In the genomic region with DNA sequence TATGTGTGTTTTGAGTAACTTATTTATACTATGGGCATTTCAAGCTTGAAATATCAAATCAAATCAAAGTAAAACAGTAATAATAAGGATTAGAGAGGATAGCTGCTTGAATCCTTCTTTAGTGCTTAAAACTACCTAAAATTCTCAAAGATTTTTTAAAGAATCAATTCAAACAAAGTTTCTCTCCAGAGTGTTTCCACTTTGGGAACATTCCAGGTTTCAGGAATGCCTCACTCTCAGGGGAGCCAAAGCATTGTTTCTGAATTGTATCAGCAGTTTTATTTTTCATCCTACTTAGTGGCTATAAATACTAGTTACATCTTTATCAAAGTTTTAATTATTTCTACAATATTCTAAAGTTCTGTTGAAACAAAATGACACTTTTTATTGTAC, we compare ENCODE assay signal across 10 cellular contexts. TPM values are rescaled to one million over a fixed set of nuclear protein-coding genes. Genes with fewer than 3 reads are reported as not detected.
DNase-seq lines count a peak whose midpoint lies in the region; ATAC-seq and TF ChIP-seq lines count a peak whose summit lies in the region.
"Had no signal": no experiment of that assay in that cellular context is flagged by ENCODE, and none has a peak within 500 bp of the region (broad histone marks: within the 10 kb centered on the region; RNA-seq: fewer than 3 reads in every experiment).

No MANE protein-coding gene starts in this region.

- no peak overlapping the region for H3K27ac Mint-ChIP-seq in HFFc6
- H3K27ac Mint-ChIP-seq: CD4-positive, CD25-positive, alpha-beta regulatory T cell had no signal

- no peaks in the 10 kb centered on the region; the same call in 1 of the 2 replicates for H3K27me3 Mint-ChIP-seq in HFFc6 (ENCODE audit: insufficient read depth)
- H3K27me3 Mint-ChIP-seq: CD4-positive, CD25-positive, alpha-beta regulatory T cell had no signal

- no peak overlapping the region for H3K9ac ChIP-seq in rectal smooth muscle tissue (ENCODE audit: low read length)

- no peaks in the 10 kb centered on the region for H3K36me3 Mint-ChIP-seq in HFFc6 (ENCODE audit: low read depth)
- H3K36me3 Mint-ChIP-seq: CD4-positive, CD25-positive, alpha-beta regulatory T cell had no signal

- intact Hi-C loops in left cardiac atrium (cut with DNase I): no loop called here

- peak; percentile 43 to 50 for ATAC-seq in left cardiac atrium
- no peak for ATAC-seq in HG03025 (IDR thresholded peaks at IDR 0.05; ENCODE audit: low FRiP score, unreplicated experiment)

- H3K4me3 ChIP-seq in AG09309 (ENCODE audit: control insufficient read depth, low read depth, low read length) (peak overlapping the region; percentile 52), astrocyte of the spinal cord (ENCODE audit: low read depth, low read length) (peak overlapping the region; percentile 63), rectal smooth muscle tissue (ENCODE audit: low read length) (peak overlapping the region; percentile 59)

- no peak overlapping the region for H3K27ac ChIP-seq in rectal smooth muscle tissue (ENCODE audit: low read depth, low read length)

- H3K27me3 ChIP-seq in rectal smooth muscle tissue (ENCODE audit: control insufficient read depth, insufficient read depth, low read length): no peaks in the 10 kb centered on the region

- H3K4me3 Mint-ChIP-seq in HFFc6: no peak overlapping the region
- H3K4me3 Mint-ChIP-seq: CD4-positive, CD25-positive, alpha-beta regulatory T cell had no signal

- H3K36me3 ChIP-seq in rectal smooth muscle tissue (ENCODE audit: control insufficient read depth, insufficient read depth, low read length): no peaks in the 10 kb centered on the region

- peaks cover 2% of the 10 kb centered on the region for H3K4me1 ChIP-seq in rectal smooth muscle tissue (ENCODE audit: control insufficient read depth, insufficient read depth, low read length)

- no peaks in the 10 kb centered on the region; the same call in 1 of the 2 replicates for H3K4me1 Mint-ChIP-seq in HFFc6 (ENCODE audit: low read depth)
- H3K4me1 Mint-ChIP-seq: CD4-positive, CD25-positive, alpha-beta regulatory T cell had no signal

- no peak for DNase-seq in AG09309 (ENCODE audit: low read depth)
- peak; percentile 46 for DNase-seq in astrocyte of the spinal cord (ENCODE audit: low read depth, low spot score)
- no peak for DNase-seq in left cardiac atrium
- no peak for DNase-seq in HFFc6
- no peak for DNase-seq in GOT3 (lab: John Stamatoyannopoulos, UW)
- no peak for DNase-seq in stimulated activated CD4-positive, alpha-beta T cell treated with anti-CD3 and anti-CD28 coated beads, Interleukin-2, amount 100 ng/mL, for 48 hours
- DNase-seq: CD4-positive, CD25-positive, alpha-beta regulatory T cell; effector CD8-positive, alpha-beta T cell had no signal

- in situ Hi-C loops in astrocyte of the spinal cord (cut with HindIII; ENCODE audit: low sequenced_read_pairs): no loop called here

- no peaks in the 10 kb centered on the region; the same call in 1 of the 2 replicates for H3K9me3 Mint-ChIP-seq in HFFc6

- TF ChIP-seq CTCF in AG09309 (IDR thresholded peaks at IDR 0.05; ENCODE audit: control insufficient read depth, insufficient read depth, low read depth, low read length, missing control alignments) (no peak), astrocyte of the spinal cord (IDR thresholded peaks at IDR 0.05; ENCODE audit: low read depth, low read length) (no peak), HFFc6 (IDR thresholded peaks at IDR 0.05) (no peak)

RNA-seq across cellular contexts. Expression of gene RASSF9, which starts 0.8 kb away (rescaled TPM):
- 1 to 10 TPM; 2.1 to 2.5 TPM for total RNA-seq in left cardiac atrium
- total RNA-seq in HFFc6 (2021; fragmentation: NEBNext Ultra II Directional; extraction: Animal tissue kit (Norgen Biotek cat#: 25700)): under 1 TPM in 2 of 6 experiments, not detected in 4; 0.02 to 0.05 TPM
- total RNA-seq: CD4-positive, CD25-positive, alpha-beta regulatory T cell had no signal

RNA-seq across cellular contexts. Expression of gene NTS, which starts 38.7 kb away (rescaled TPM):
- total RNA-seq in left cardiac atrium: under 1 TPM; 0.21 to 0.65 TPM
- not detected for total RNA-seq in HFFc6 (2021; fragmentation: NEBNext Ultra II Directional; extraction: Animal tissue kit (Norgen Biotek cat#: 25700))
- total RNA-seq: CD4-positive, CD25-positive, alpha-beta regulatory T cell had no signal
